8 cellular contexts compared by ENCODE assay signal in genomic region chr2:61906187-61906470, GRCh38. TPM values are rescaled to one million over a fixed set of nuclear protein-coding genes. Genes with fewer than 3 reads are reported as not detected.
DNase-seq lines count a peak whose midpoint lies in the region; ATAC-seq and TF ChIP-seq lines count a peak whose summit lies in the region.

No MANE protein-coding gene starts in this region.

- DNase-seq in CD8-positive, alpha-beta T cell = no peak
- no peak for DNase-seq in brain microvascular endothelial cell
- no peak for DNase-seq in mesothelial cell of epicardium (ENCODE audit: low spot score in 2 of 2, unreplicated experiment in 2 of 2)
- DNase-seq in RPMI8226 = no peak
- DNase-seq in stimulated activated CD4-positive, alpha-beta T cell treated with anti-CD3 and anti-CD28 coated beads, Interleukin-4, amount 100 ng/mL, for 1 hour = no peak
- DNase-seq in sciatic nerve (ENCODE audit: low spot score) = no peak
- no peak for DNase-seq in activated CD4-positive, alpha-beta T cell treated with anti-CD3 and anti-CD28 coated beads for 4 hours

- CTCF ChIA-PET in CD8-positive, alpha-beta T cell (lab: Charles Lee) = interaction anchor here (1.2 to 1.6 kb wide), 3 partner anchors 13 to 550 kb away, joined by 3 read pairs; no protein-coding TSS in a partner anchor

- intact Hi-C loops in CD8-positive, alpha-beta T cell (cut with DNase I, micrococcal nuclease) = loop anchor here (5.0 to 10.0 kb wide), 3 partner anchors 399 to 891 kb away; partner anchors contain the start of genes EHBP1 (in 1 of the 2), PEX13 (in 1 of the 2) and PUS10 (in 1 of the 2)
- intact Hi-C loops in sciatic nerve (cut with DNase I) = no loop called here

- peaks cover 6% of the 10 kb centered on the region for H3K36me3 Mint-ChIP-seq in CD8-positive, alpha-beta T cell
- no peaks in the 10 kb centered on the region for H3K36me3 Mint-ChIP-seq in mesothelial cell of epicardium

- no peaks in the 10 kb centered on the region for H3K9me3 Mint-ChIP-seq in CD8-positive, alpha-beta T cell
- H3K9me3 Mint-ChIP-seq in mesothelial cell of epicardium = no peaks in the 10 kb centered on the region

- no peak for TF ChIP-seq CTCF in CD8-positive, alpha-beta T cell (IDR thresholded peaks at IDR 0.05)
- no peak for TF ChIP-seq CTCF in brain microvascular endothelial cell (IDR thresholded peaks at IDR 0.05; ENCODE audit: low read depth, low read length, missing control alignments)
- no peak for TF ChIP-seq CTCF in mesothelial cell of epicardium (IDR thresholded peaks at IDR 0.05; ENCODE audit: unreplicated experiment)

- ATAC-seq in CD8-positive, alpha-beta T cell = no peak
- ATAC-seq in HG03159 (IDR thresholded peaks at IDR 0.05; ENCODE audit: unreplicated experiment) (peak; percentile 29), sciatic nerve (no peak)

- peaks cover 34% of the 10 kb centered on the region for H3K4me1 Mint-ChIP-seq in CD8-positive, alpha-beta T cell (ENCODE audit: low read depth)
- H3K4me1 Mint-ChIP-seq in mesothelial cell of epicardium = peaks cover 3% of the 10 kb centered on the region

- peaks cover 16% of the 10 kb centered on the region for H3K4me1 ChIP-seq in CD8-positive, alpha-beta T cell (ENCODE audit: insufficient read depth, low read length)

- peak overlapping the region; percentile 97 for H3K4me3 Mint-ChIP-seq in CD8-positive, alpha-beta T cell
- peak overlapping the region; percentile 97 for H3K4me3 Mint-ChIP-seq in mesothelial cell of epicardium

- H3K27me3 Mint-ChIP-seq in CD8-positive, alpha-beta T cell (ENCODE audit: low read depth) = no peaks in the 10 kb centered on the region
- no peaks in the 10 kb centered on the region for H3K27me3 Mint-ChIP-seq in mesothelial cell of epicardium (ENCODE audit: low read depth)

- H3K4me3 ChIP-seq in CD8-positive, alpha-beta T cell (ENCODE audit: low read depth, low read length) = peak overlapping the region; percentile 63
- H3K4me3 ChIP-seq in brain microvascular endothelial cell (ENCODE audit: low read depth, low read length) = peak overlapping the region; percentile 90

- no peaks in the 10 kb centered on the region for H3K27me3 ChIP-seq in CD8-positive, alpha-beta T cell (ENCODE audit: insufficient read depth, low read length)
- no peaks in the 10 kb centered on the region for H3K27me3 ChIP-seq in brain microvascular endothelial cell (replicated peaks)

- H3K9me3 ChIP-seq in CD8-positive, alpha-beta T cell (ENCODE audit: low read length) = no peaks in the 10 kb centered on the region

- in situ Hi-C loops in brain microvascular endothelial cell (cut with HindIII; ENCODE audit: low pct_ligation_motif_present, low sequenced_read_pairs) = no loop called here

- POLR2A ChIA-PET in CD8-positive, alpha-beta T cell (lab: Charles Lee) = no interaction called here

- H3K27ac Mint-ChIP-seq in CD8-positive, alpha-beta T cell = peak overlapping the region; percentile 90
- peak overlapping the region; percentile 92 for H3K27ac Mint-ChIP-seq in mesothelial cell of epicardium

- no peaks in the 10 kb centered on the region for H3K36me3 ChIP-seq in CD8-positive, alpha-beta T cell (ENCODE audit: insufficient read depth, low read length)
- no peaks in the 10 kb centered on the region for H3K36me3 ChIP-seq in brain microvascular endothelial cell (replicated peaks)

- peak overlapping the region; percentile 43 for H3K27ac ChIP-seq in CD8-positive, alpha-beta T cell (ENCODE audit: low read depth, low read length)
- H3K27ac ChIP-seq in brain microvascular endothelial cell = no peak overlapping the region

RNA-seq across cellular contexts. Expression of gene COMMD1, which starts 0.7 kb away (rescaled TPM):
- 10 to 100 TPM in 1 of 2 experiments, 1 to 10 TPM in 1; 8.8 to 11.2 TPM for total RNA-seq in CD8-positive, alpha-beta T cell
- total RNA-seq in mesothelial cell of epicardium (36.1 to 40.3 TPM (median 37.9 TPM) in 3 replicates), sciatic nerve (30.1 TPM)

RNA-seq across cellular contexts. Expression of gene CCT4, which starts 17.7 kb away (rescaled TPM):
- 100 to 1,000 TPM; 102 to 106 TPM for total RNA-seq in CD8-positive, alpha-beta T cell
- total RNA-seq in mesothelial cell of epicardium = 153 to 162 TPM (median 161 TPM) in 3 replicates
- total RNA-seq in sciatic nerve = 78.9 TPM

RNA-seq across cellular contexts. Expression of gene FAM161A, which starts 52.3 kb away (rescaled TPM):
- total RNA-seq in CD8-positive, alpha-beta T cell = under 1 TPM; 0.56 to 0.81 TPM
- total RNA-seq in mesothelial cell of epicardium (9.3 to 10.8 TPM (median 9.5 TPM) in 3 replicates), sciatic nerve (5.9 TPM)
